Comparison of ENCODE assay signal across 8 cellular contexts in genomic region chr3:191331443-191331842, GRCh38. TPM values are rescaled to one million over a fixed set of nuclear protein-coding genes. Genes with fewer than 3 reads are reported as not detected.
DNase-seq lines count a peak whose midpoint lies in the region; ATAC-seq, FAIRE-seq and TF ChIP-seq lines count a peak whose summit lies in the region.

No MANE protein-coding gene starts in this region.

- no peak for ATAC-seq in HG03196 (IDR thresholded peaks at IDR 0.05; ENCODE audit: unreplicated experiment)
- no peak for ATAC-seq in HG03175 (IDR thresholded peaks at IDR 0.05; ENCODE audit: unreplicated experiment)

- FAIRE-seq in G401.6 (lab: Jason Lieb, UNC), result peak; percentile 97

- peak; percentile 85 for DNase-seq in RKO (ENCODE audit: low spot score)
- DNase-seq in fibroblast of villous mesenchyme (ENCODE audit: low read depth), result no peak
- no peak for DNase-seq in skeletal muscle cell (ENCODE audit: low read depth)
- no peak for DNase-seq in retina
- DNase-seq in NCI-H1092 treated with DMSO at 0.1 percent for 48 hours (lab: John Stamatoyannopoulos, UW), result no peak

- H3K4me3 ChIP-seq in fibroblast of villous mesenchyme (ENCODE audit: low read depth, low read length) (peak overlapping the region; percentile 86), skeletal muscle cell (ENCODE audit: low read depth, low read length) (peak overlapping the region; percentile 88)

- no peak for TF ChIP-seq CTCF in fibroblast of villous mesenchyme (IDR thresholded peaks at IDR 0.05; ENCODE audit: insufficient read depth, low read depth, low read length)

RNA-seq across cellular contexts. Expression of gene UTS2B, which starts 1.1 kb away (rescaled TPM):
- total RNA-seq in fibroblast of villous mesenchyme, result 0.64 and 0.86 TPM in 2 replicates

RNA-seq across cellular contexts. Expression of gene CCDC50, which starts 2.2 kb away (rescaled TPM):
- 102 and 107 TPM in 2 replicates for total RNA-seq in fibroblast of villous mesenchyme
